1 cellular context compared by ENCODE assay signal in genomic region chr6:7446056-7446455, GRCh38.
TF ChIP-seq lines count a peak whose summit lies in the region.

No MANE protein-coding gene starts in this region.

TF ChIP-seq in GM23338, 12 proteins besides CTCF, POLR2A, EP300 and RAD21 (continued from another document):
- TF ChIP-seq, protein P1, sequence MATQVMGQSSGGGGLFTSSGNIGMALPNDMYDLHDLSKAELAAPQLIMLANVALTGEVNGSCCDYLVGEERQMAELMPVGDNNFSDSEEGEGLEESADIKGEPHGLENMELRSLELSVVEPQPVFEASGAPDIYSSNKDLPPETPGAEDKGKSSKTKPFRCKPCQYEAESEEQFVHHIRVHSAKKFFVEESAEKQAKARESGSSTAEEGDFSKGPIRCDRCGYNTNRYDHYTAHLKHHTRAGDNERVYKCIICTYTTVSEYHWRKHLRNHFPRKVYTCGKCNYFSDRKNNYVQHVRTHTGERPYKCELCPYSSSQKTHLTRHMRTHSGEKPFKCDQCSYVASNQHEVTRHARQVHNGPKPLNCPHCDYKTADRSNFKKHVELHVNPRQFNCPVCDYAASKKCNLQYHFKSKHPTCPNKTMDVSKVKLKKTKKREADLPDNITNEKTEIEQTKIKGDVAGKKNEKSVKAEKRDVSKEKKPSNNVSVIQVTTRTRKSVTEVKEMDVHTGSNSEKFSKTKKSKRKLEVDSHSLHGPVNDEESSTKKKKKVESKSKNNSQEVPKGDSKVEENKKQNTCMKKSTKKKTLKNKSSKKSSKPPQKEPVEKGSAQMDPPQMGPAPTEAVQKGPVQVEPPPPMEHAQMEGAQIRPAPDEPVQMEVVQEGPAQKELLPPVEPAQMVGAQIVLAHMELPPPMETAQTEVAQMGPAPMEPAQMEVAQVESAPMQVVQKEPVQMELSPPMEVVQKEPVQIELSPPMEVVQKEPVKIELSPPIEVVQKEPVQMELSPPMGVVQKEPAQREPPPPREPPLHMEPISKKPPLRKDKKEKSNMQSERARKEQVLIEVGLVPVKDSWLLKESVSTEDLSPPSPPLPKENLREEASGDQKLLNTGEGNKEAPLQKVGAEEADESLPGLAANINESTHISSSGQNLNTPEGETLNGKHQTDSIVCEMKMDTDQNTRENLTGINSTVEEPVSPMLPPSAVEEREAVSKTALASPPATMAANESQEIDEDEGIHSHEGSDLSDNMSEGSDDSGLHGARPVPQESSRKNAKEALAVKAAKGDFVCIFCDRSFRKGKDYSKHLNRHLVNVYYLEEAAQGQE (IDR thresholded peaks at IDR 0.05; ENCODE audit: unreplicated experiment) = no peak
- TF ChIP-seq, protein P2, sequence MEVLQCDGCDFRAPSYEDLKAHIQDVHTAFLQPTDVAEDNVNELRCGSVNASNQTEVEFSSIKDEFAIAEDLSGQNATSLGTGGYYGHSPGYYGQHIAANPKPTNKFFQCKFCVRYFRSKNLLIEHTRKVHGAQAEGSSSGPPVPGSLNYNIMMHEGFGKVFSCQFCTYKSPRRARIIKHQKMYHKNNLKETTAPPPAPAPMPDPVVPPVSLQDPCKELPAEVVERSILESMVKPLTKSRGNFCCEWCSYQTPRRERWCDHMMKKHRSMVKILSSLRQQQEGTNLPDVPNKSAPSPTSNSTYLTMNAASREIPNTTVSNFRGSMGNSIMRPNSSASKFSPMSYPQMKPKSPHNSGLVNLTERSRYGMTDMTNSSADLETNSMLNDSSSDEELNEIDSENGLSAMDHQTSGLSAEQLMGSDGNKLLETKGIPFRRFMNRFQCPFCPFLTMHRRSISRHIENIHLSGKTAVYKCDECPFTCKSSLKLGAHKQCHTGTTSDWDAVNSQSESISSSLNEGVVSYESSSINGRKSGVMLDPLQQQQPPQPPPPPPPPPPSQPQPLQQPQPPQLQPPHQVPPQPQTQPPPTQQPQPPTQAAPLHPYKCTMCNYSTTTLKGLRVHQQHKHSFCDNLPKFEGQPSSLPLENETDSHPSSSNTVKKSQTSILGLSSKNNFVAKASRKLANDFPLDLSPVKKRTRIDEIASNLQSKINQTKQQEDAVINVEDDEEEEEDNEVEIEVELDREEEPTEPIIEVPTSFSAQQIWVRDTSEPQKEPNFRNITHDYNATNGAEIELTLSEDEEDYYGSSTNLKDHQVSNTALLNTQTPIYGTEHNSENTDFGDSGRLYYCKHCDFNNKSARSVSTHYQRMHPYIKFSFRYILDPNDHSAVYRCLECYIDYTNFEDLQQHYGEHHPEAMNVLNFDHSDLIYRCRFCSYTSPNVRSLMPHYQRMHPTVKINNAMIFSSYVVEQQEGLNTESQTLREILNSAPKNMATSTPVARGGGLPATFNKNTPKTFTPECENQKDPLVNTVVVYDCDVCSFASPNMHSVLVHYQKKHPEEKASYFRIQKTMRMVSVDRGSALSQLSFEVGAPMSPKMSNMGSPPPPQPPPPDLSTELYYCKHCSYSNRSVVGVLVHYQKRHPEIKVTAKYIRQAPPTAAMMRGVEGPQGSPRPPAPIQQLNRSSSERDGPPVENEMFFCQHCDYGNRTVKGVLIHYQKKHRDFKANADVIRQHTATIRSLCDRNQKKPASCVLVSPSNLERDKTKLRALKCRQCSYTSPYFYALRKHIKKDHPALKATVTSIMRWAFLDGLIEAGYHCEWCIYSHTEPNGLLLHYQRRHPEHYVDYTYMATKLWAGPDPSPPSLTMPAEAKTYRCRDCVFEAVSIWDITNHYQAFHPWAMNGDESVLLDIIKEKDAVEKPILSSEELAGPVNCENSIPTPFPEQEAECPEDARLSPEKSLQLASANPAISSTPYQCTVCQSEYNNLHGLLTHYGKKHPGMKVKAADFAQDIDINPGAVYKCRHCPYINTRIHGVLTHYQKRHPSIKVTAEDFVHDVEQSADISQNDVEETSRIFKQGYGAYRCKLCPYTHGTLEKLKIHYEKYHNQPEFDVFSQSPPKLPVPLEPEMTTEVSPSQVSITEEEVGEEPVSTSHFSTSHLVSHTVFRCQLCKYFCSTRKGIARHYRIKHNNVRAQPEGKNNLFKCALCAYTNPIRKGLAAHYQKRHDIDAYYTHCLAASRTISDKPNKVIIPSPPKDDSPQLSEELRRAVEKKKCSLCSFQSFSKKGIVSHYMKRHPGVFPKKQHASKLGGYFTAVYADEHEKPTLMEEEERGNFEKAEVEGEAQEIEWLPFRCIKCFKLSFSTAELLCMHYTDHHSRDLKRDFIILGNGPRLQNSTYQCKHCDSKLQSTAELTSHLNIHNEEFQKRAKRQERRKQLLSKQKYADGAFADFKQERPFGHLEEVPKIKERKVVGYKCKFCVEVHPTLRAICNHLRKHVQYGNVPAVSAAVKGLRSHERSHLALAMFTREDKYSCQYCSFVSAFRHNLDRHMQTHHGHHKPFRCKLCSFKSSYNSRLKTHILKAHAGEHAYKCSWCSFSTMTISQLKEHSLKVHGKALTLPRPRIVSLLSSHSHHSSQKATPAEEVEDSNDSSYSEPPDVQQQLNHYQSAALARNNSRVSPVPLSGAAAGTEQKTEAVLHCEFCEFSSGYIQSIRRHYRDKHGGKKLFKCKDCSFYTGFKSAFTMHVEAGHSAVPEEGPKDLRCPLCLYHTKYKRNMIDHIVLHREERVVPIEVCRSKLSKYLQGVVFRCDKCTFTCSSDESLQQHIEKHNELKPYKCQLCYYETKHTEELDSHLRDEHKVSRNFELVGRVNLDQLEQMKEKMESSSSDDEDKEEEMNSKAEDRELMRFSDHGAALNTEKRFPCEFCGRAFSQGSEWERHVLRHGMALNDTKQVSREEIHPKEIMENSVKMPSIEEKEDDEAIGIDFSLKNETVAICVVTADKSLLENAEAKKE (CRISPR knock-in tag; IDR thresholded peaks at IDR 0.05) = no peak
- TF ChIP-seq ZNF331 (CRISPR knock-in tag; IDR thresholded peaks at IDR 0.05; ENCODE audit: low read depth) = no peak
- no peak for TF ChIP-seq ETS1 (IDR thresholded peaks at IDR 0.05)
- TF ChIP-seq POLR2AphosphoS5 (IDR thresholded peaks at IDR 0.05; ENCODE audit: low read depth) = no peak
